In the genomic region with DNA sequence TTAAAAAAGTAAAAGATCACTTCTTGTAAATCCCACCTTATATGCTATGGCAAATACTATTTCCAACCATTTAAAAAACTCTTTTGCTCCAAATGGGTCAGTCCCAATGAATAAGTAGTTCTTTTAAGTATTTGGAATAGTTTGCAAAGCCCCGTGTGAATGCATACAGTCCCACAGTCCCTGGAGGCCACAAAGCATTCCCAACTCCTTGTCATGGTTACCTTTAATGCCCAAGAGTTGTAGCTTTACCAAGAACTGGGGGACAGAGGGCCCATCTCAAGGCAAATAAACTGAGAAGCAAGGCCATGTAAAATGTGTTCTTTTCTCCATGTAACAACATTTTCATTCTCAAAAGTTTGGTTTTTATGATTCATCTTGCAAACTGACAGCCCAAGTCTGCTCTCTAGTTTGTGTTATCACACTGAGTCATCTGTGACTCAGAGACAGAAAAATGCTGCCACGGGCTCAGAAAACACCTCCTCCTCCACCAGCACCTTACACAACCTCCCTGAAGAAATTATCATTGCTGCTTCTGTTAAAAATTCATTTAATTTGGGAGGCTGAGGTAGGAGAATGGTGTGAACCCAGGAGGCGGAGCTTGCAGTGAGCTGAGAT, we compare ENCODE assay signal across 8 cellular contexts.
DNase-seq lines count a peak whose midpoint lies in the region; ATAC-seq, FAIRE-seq and TF ChIP-seq lines count a peak whose summit lies in the region.

No MANE protein-coding gene starts in this region.

- H3K4me3 ChIP-seq in kidney (ENCODE audit: low read length in 2 of 2), result no peak overlapping the region

- no peak for TF ChIP-seq CTCF in foreskin keratinocyte (conservative IDR thresholded peaks at IDR 0.05)
- no peak for TF ChIP-seq CTCF in kidney (IDR thresholded peaks at IDR 0.05; ENCODE audit: borderline replicate concordance, extremely low read depth, insufficient read depth)

- FAIRE-seq in kidney (lab: Jason Lieb, UNC), result no peak

- no peaks in the 10 kb centered on the region for H3K4me1 Mint-ChIP-seq in activated T-cell treated with anti-CD3 and anti-CD28 coated beads, Interleukin-2, amount 50 U/mL, for 4 hours (ENCODE audit: low read depth)

- H3K9ac ChIP-seq in kidney (ENCODE audit: low read length in 2 of 2), result no peak overlapping the region

- intact Hi-C loops in kidney (cut with DNase I), result no loop called here

- no peaks in the 10 kb centered on the region for H3K27me3 ChIP-seq in foreskin keratinocyte

- no peak for DNase-seq in activated T-cell treated with anti-CD3 and anti-CD28 coated beads, Interleukin-2, amount 50 U/mL, for 4 hours
- no peak for DNase-seq in activated T-cell treated with anti-CD3 and anti-CD28 coated beads, Interleukin-2, amount 50 U/mL, for 1 hour
- DNase-seq in SIG-M5 treated with dmso at 0.1 percent for 504 hours (lab: John Stamatoyannopoulos, UW; ENCODE audit: unreplicated experiment) (peak; percentile 70), foreskin keratinocyte (peak; percentile 81 to 91), superior temporal gyrus (ENCODE audit: extremely low spot score) (peak; percentile 72), NCI-H2029 treated with DMSO at 0.1 percent for 48 hours (lab: John Stamatoyannopoulos, UW) (no peak), kidney (no peak)

- no peaks in the 10 kb centered on the region for H3K36me3 ChIP-seq in kidney (ENCODE audit: control insufficient read depth in 1 of 2, insufficient read depth in 2 of 2, low read length in 2 of 2)

- no peak overlapping the region for H3K4me3 Mint-ChIP-seq in activated T-cell treated with anti-CD3 and anti-CD28 coated beads, Interleukin-2, amount 50 U/mL, for 4 hours

- H3K9me3 ChIP-seq in kidney (ENCODE audit: control insufficient read depth in 1 of 2, low read length in 2 of 2), result no peaks in the 10 kb centered on the region

- H3K9me3 Mint-ChIP-seq in activated T-cell treated with anti-CD3 and anti-CD28 coated beads, Interleukin-2, amount 50 U/mL, for 4 hours, result no peaks in the 10 kb centered on the region

- ATAC-seq in activated T-cell treated with anti-CD3 and anti-CD28 coated beads, Interleukin-2, amount 50 U/mL, for 4 hours, result peak; percentile 54 to 67
- peak; percentile 99 for ATAC-seq in foreskin keratinocyte
- no peak for ATAC-seq in GM18511 (IDR thresholded peaks at IDR 0.05; ENCODE audit: unreplicated experiment)

- H3K27ac ChIP-seq in foreskin keratinocyte (no peak overlapping the region), kidney (ENCODE audit: low read depth in 2 of 2, low read length in 2 of 2) (no peak overlapping the region)

- H3K36me3 Mint-ChIP-seq in activated T-cell treated with anti-CD3 and anti-CD28 coated beads, Interleukin-2, amount 50 U/mL, for 4 hours (ENCODE audit: insufficient read depth), result no peaks in the 10 kb centered on the region

- no peaks in the 10 kb centered on the region for H3K27me3 Mint-ChIP-seq in activated T-cell treated with anti-CD3 and anti-CD28 coated beads, Interleukin-2, amount 50 U/mL, for 4 hours (ENCODE audit: low read depth)

- H3K4me1 ChIP-seq in foreskin keratinocyte (peaks cover 28% of the 10 kb centered on the region), kidney (ENCODE audit: control insufficient read depth in 1 of 2, insufficient read depth in 1 of 2, low read depth in 1 of 2, low read length in 2 of 2) (no peaks in the 10 kb centered on the region)

Comparison
In these comparisons a context has a peak if more than half of its experiments do, and no peak if none do; other contexts are left out.
1. DNase-seq: peak in SIG-M5 treated with dmso at 0.1 percent for 504 hours (single experiment), foreskin keratinocyte (2 of 2) and superior temporal gyrus (single experiment); none in activated T-cell treated with anti-CD3 and anti-CD28 coated beads, Interleukin-2, amount 50 U/mL, for 4 hours (single experiment), activated T-cell treated with anti-CD3 and anti-CD28 coated beads, Interleukin-2, amount 50 U/mL, for 1 hour (single experiment), NCI-H2029 treated with DMSO at 0.1 percent for 48 hours (single experiment) and kidney (single experiment).